Comparison of ENCODE assay signal across 14 cellular contexts in the genomic region with DNA sequence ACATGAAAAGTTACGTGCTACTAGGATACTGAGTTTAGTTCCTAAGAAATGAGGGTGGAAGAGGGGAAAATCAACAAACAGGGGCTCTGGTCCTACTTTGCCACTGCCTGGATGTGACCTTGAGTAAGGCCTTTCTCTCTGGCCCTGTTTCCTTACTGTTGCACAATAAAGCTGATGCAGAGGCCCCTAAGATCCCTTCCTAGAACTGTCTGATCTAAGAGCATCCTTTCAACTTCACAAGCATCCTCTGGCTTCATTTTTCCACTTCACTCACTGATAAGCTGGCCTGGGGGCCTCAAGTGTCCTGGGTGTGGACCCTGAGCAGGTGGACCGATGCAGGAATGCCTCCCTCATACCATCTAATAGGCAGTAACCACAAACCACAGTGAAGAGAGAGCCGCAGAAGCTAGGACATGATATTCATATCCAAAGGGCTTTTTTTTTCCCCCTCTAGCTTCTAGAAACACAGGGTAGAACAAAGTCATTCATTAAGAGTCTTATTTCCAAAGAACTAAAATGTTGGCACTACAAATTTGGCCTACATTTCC. TPM values are rescaled to one million over a fixed set of nuclear protein-coding genes. Genes with fewer than 3 reads are reported as not detected.
DNase-seq lines count a peak whose midpoint lies in the region; ATAC-seq lines count a peak whose summit lies in the region.
"Had no signal": no experiment of that assay in that cellular context is flagged by ENCODE, and none has a peak within 500 bp of the region (broad histone marks: within the 10 kb centered on the region; RNA-seq: fewer than 3 reads in every experiment).

No MANE protein-coding gene starts in this region.

- H3K4me1 Mint-ChIP-seq in activated CD4-positive, alpha-beta memory T cell treated with anti-CD3 and anti-CD28 coated beads for 36 hours (ENCODE audit: low read depth): peaks cover 37% of the 10 kb centered on the region
- H3K4me1 Mint-ChIP-seq in activated CD4-positive, alpha-beta memory T cell treated with anti-CD3 and anti-CD28 coated beads, Interleukin-2, amount 10 ng/mL, durations not matched to agents 7 days and 5 days: peaks cover 39% of the 10 kb centered on the region
- peaks cover 44% of the 10 kb centered on the region for H3K4me1 Mint-ChIP-seq in activated naive CD8-positive, alpha-beta T cell treated with anti-CD3 and anti-CD28 coated beads, Interleukin-2, amount 50 U/mL, for 24 hours

- no peak overlapping the region for H3K4me3 Mint-ChIP-seq in activated CD4-positive, alpha-beta memory T cell treated with anti-CD3 and anti-CD28 coated beads for 36 hours
- H3K4me3 Mint-ChIP-seq in activated CD4-positive, alpha-beta memory T cell treated with anti-CD3 and anti-CD28 coated beads, Interleukin-2, amount 10 ng/mL, durations not matched to agents 7 days and 5 days: no peak overlapping the region
- H3K4me3 Mint-ChIP-seq in activated naive CD8-positive, alpha-beta T cell treated with anti-CD3 and anti-CD28 coated beads, Interleukin-2, amount 50 U/mL, for 24 hours: no peak overlapping the region
- H3K4me3 Mint-ChIP-seq: activated naive CD4-positive, alpha-beta T cell treated with anti-CD3 and anti-CD28 coated beads, Interleukin-2, amount 50 U/mL, for 24 hours; immature natural killer cell; neural crest cell had no signal

- H3K9me3 Mint-ChIP-seq in activated CD4-positive, alpha-beta memory T cell treated with anti-CD3 and anti-CD28 coated beads for 36 hours: no peaks in the 10 kb centered on the region
- no peaks in the 10 kb centered on the region for H3K9me3 Mint-ChIP-seq in activated CD4-positive, alpha-beta memory T cell treated with anti-CD3 and anti-CD28 coated beads, Interleukin-2, amount 10 ng/mL, durations not matched to agents 7 days and 5 days
- no peaks in the 10 kb centered on the region for H3K9me3 Mint-ChIP-seq in activated naive CD8-positive, alpha-beta T cell treated with anti-CD3 and anti-CD28 coated beads, Interleukin-2, amount 50 U/mL, for 24 hours
- H3K9me3 Mint-ChIP-seq: activated naive CD4-positive, alpha-beta T cell treated with anti-CD3 and anti-CD28 coated beads, Interleukin-2, amount 50 U/mL, for 24 hours; immature natural killer cell; neural crest cell had no signal

- peaks cover 65% of the 10 kb centered on the region for H3K36me3 Mint-ChIP-seq in activated CD4-positive, alpha-beta memory T cell treated with anti-CD3 and anti-CD28 coated beads for 36 hours
- H3K36me3 Mint-ChIP-seq in activated CD4-positive, alpha-beta memory T cell treated with anti-CD3 and anti-CD28 coated beads, Interleukin-2, amount 10 ng/mL, durations not matched to agents 7 days and 5 days (ENCODE audit: low read depth): peaks cover 83% of the 10 kb centered on the region
- peaks cover 69% of the 10 kb centered on the region for H3K36me3 Mint-ChIP-seq in activated naive CD8-positive, alpha-beta T cell treated with anti-CD3 and anti-CD28 coated beads, Interleukin-2, amount 50 U/mL, for 24 hours (ENCODE audit: low read depth)

- peaks cover 0 to 45% (median 32%) of the 10 kb centered on the region in 5 donors for H3K36me3 ChIP-seq in subcutaneous abdominal adipose tissue (ENCODE audit: control insufficient read depth in 5 of 5, insufficient read depth in 5 of 5, low read length in 5 of 5)

- no peaks in the 10 kb centered on the region for H3K27me3 Mint-ChIP-seq in activated CD4-positive, alpha-beta memory T cell treated with anti-CD3 and anti-CD28 coated beads for 36 hours
- no peaks in the 10 kb centered on the region for H3K27me3 Mint-ChIP-seq in activated CD4-positive, alpha-beta memory T cell treated with anti-CD3 and anti-CD28 coated beads, Interleukin-2, amount 10 ng/mL, durations not matched to agents 7 days and 5 days
- H3K27me3 Mint-ChIP-seq in activated naive CD8-positive, alpha-beta T cell treated with anti-CD3 and anti-CD28 coated beads, Interleukin-2, amount 50 U/mL, for 24 hours: no peaks in the 10 kb centered on the region
- H3K27me3 Mint-ChIP-seq: activated naive CD4-positive, alpha-beta T cell treated with anti-CD3 and anti-CD28 coated beads, Interleukin-2, amount 50 U/mL, for 24 hours had no signal

- peak overlapping the region; percentile 61 for H3K27ac Mint-ChIP-seq in activated CD4-positive, alpha-beta memory T cell treated with anti-CD3 and anti-CD28 coated beads for 36 hours
- no peak overlapping the region for H3K27ac Mint-ChIP-seq in activated CD4-positive, alpha-beta memory T cell treated with anti-CD3 and anti-CD28 coated beads, Interleukin-2, amount 10 ng/mL, durations not matched to agents 7 days and 5 days
- peak overlapping the region; percentile 7 for H3K27ac Mint-ChIP-seq in activated naive CD8-positive, alpha-beta T cell treated with anti-CD3 and anti-CD28 coated beads, Interleukin-2, amount 50 U/mL, for 24 hours
- H3K27ac Mint-ChIP-seq: activated naive CD4-positive, alpha-beta T cell treated with anti-CD3 and anti-CD28 coated beads, Interleukin-2, amount 50 U/mL, for 24 hours; immature natural killer cell had no signal

- H3K4me1 ChIP-seq in subcutaneous abdominal adipose tissue (ENCODE audit: control insufficient read depth in 5 of 5, insufficient read depth in 5 of 5, low read length in 5 of 5): peaks cover 29 to 72% (median 49%) of the 10 kb centered on the region in 5 donors

- CTCF ChIA-PET in activated CD4-positive, alpha-beta memory T cell treated with anti-CD3 and anti-CD28 coated beads for 36 hours (lab: Charles Lee): interaction anchor here (0.9 to 1.2 kb wide), 3 partner anchors 22 to 65 kb away, joined by 3 read pairs; no protein-coding TSS in a partner anchor
- CTCF ChIA-PET in activated CD4-positive, alpha-beta memory T cell treated with anti-CD3 and anti-CD28 coated beads, Interleukin-2, amount 10 ng/mL, durations not matched to agents 7 days and 5 days (lab: Charles Lee): no interaction called here

- H3K9ac ChIP-seq in subcutaneous abdominal adipose tissue (ENCODE audit: low read length in 5 of 5): peak overlapping the region in 3 of 5 donors; percentile 20 to 37 (median 37)

- H3K4me3 ChIP-seq in subcutaneous abdominal adipose tissue (ENCODE audit: low read depth in 1 of 5, low read length in 5 of 5): no peak overlapping the region
- H3K4me3 ChIP-seq: MG63 had no signal

- intact Hi-C loops in activated CD4-positive, alpha-beta memory T cell treated with anti-CD3 and anti-CD28 coated beads for 36 hours (cut with micrococcal nuclease): no loop called here
- intact Hi-C loops in left ventricle myocardium superior (cut with micrococcal nuclease): no loop called here

- H3K27me3 ChIP-seq in subcutaneous abdominal adipose tissue (ENCODE audit: control insufficient read depth in 5 of 5, insufficient read depth in 4 of 5, low read length in 5 of 5): no peaks in the 10 kb centered on the region
- H3K27me3 ChIP-seq: MG63 had no signal

- ATAC-seq in activated naive CD8-positive, alpha-beta T cell treated with anti-CD3 and anti-CD28 coated beads, Interleukin-2, amount 50 U/mL, for 24 hours: no peak
- peak; percentile 64 for ATAC-seq in left ventricle myocardium superior

- H3K27ac ChIP-seq in subcutaneous abdominal adipose tissue (ENCODE audit: low read depth, low read length): peak overlapping the region; percentile 87

- POLR2A ChIA-PET in activated CD4-positive, alpha-beta memory T cell treated with anti-CD3 and anti-CD28 coated beads for 36 hours (lab: Charles Lee): no interaction called here
- POLR2A ChIA-PET in activated CD4-positive, alpha-beta memory T cell treated with anti-CD3 and anti-CD28 coated beads, Interleukin-2, amount 10 ng/mL, durations not matched to agents 7 days and 5 days (lab: Charles Lee): interaction anchor here (1.2 kb wide), 3 partner anchors 20 to 41 kb away, joined by 3 to 4 read pairs (median 3); partner anchors contain the start of gene FKBP1A

- no peak for DNase-seq in activated CD4-positive, alpha-beta memory T cell treated with anti-CD3 and anti-CD28 coated beads for 36 hours
- no peak for DNase-seq in activated CD4-positive, alpha-beta memory T cell treated with anti-CD3 and anti-CD28 coated beads, Interleukin-2, amount 10 ng/mL, durations not matched to agents 7 days and 5 days
- DNase-seq in activated naive CD8-positive, alpha-beta T cell treated with anti-CD3 and anti-CD28 coated beads, Interleukin-2, amount 50 U/mL, for 24 hours: no peak
- DNase-seq in left ventricle myocardium superior (no peak), kidney tubule cell (ENCODE audit: low spot score) (no peak), NCI-H1417 (lab: John Stamatoyannopoulos, UW) (no peak), NCI-H526 treated with DMSO at 0.1 percent for 48 hours (lab: John Stamatoyannopoulos, UW) (no peak)
- DNase-seq: ACHN, DMS79, immature natural killer cell had no signal

- H3K9me3 ChIP-seq in subcutaneous abdominal adipose tissue (ENCODE audit: control insufficient read depth in 5 of 5, low read length in 5 of 5): peaks cover 0 to 4% (median 0%) of the 10 kb centered on the region in 5 donors
- H3K9me3 ChIP-seq: MG63 had no signal

RNA-seq across cellular contexts. Expression of gene FKBP1A, which starts 21.5 kb away (rescaled TPM):
- total RNA-seq in activated CD4-positive, alpha-beta memory T cell treated with anti-CD3 and anti-CD28 coated beads for 36 hours: 100 to 1,000 TPM; 247 to 252 TPM
- total RNA-seq in activated CD4-positive, alpha-beta memory T cell treated with anti-CD3 and anti-CD28 coated beads, Interleukin-2, amount 10 ng/mL, durations not matched to agents 7 days and 5 days: 100 to 1,000 TPM; 205 to 207 TPM
- 135 TPM for total RNA-seq in left ventricle myocardium superior

RNA-seq across cellular contexts. Expression of gene SDCBP2, which starts 42.4 kb away (rescaled TPM):
- total RNA-seq in activated CD4-positive, alpha-beta memory T cell treated with anti-CD3 and anti-CD28 coated beads for 36 hours: 1 to 10 TPM; 4.4 to 5.9 TPM
- 1 to 10 TPM; 3.1 to 3.2 TPM for total RNA-seq in activated CD4-positive, alpha-beta memory T cell treated with anti-CD3 and anti-CD28 coated beads, Interleukin-2, amount 10 ng/mL, durations not matched to agents 7 days and 5 days
- 1.5 TPM for total RNA-seq in left ventricle myocardium superior
